Comparison of ENCODE assay signal across 1 cellular context in the genomic region with DNA sequence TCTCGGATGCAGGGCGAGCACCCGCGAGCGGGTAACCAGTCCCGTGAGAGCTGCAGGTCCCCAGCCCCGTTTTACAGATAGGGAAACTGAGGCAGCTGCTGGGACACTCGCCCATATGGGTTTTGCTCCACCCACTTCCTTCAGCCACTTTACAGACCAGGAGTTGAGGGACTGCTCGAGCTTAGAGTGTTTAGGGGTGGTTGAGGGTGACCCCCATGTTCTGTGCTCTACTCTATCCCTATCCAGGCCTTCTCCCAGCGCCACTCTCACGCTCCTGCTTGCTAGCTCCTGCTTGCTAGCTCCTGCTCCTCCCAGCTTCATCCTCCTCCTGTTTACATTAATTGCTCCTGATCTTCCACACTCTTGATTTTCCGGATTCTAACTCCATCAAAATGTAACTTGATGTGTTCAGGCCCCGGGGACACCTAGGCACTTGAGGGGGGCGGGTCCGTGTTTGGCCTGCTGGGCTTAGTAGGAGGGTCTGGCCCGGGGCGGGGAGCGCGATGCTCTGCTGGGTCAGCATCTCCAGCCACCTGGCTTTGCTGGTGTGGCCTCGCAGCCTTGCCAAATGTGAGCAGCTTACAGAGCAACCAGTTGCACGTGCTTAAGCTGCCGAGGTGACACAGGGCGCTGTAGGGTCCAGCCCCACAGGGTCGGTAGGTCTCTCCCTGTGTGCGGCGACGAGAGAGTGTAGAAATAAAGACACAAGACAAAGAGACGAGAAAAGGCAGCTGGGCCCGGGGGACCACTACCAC.
TF ChIP-seq lines count a peak whose summit lies in the region.

No MANE protein-coding gene starts in this region.

TF ChIP-seq in endothelial cell of umbilical vein, 7 proteins besides CTCF, POLR2A, EP300 and RAD21:
- no peak for TF ChIP-seq FOS (IDR thresholded peaks at IDR 0.05; ENCODE audit: borderline replicate concordance, insufficient read depth, low read length)
- TF ChIP-seq POLR2AphosphoS5 (IDR thresholded peaks at IDR 0.05; ENCODE audit: insufficient read depth, low read depth, low read length): no peak
- TF ChIP-seq, protein P1, sequence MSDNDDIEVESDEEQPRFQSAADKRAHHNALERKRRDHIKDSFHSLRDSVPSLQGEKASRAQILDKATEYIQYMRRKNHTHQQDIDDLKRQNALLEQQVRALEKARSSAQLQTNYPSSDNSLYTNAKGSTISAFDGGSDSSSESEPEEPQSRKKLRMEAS (IDR thresholded peaks at IDR 0.05; ENCODE audit: insufficient read depth, insufficient read length): no peak
- no peak for TF ChIP-seq EZH2 (IDR thresholded peaks at IDR 0.05; ENCODE audit: borderline replicate concordance, low read depth, low read length, severe bottlenecking)
- no peak for TF ChIP-seq GATA2 (IDR thresholded peaks at IDR 0.05; ENCODE audit: insufficient read depth, insufficient read length, low read depth, low read length)
- no peak for TF ChIP-seq MYC (IDR thresholded peaks at IDR 0.05; ENCODE audit: low read depth, low read length)
- no peak for TF ChIP-seq JUN (IDR thresholded peaks at IDR 0.05; ENCODE audit: borderline replicate concordance, insufficient read depth, insufficient read length, low read depth)
TF ChIP-seq in endothelial cell of umbilical vein: peak in this region for 0.
